Comparison of ENCODE assay signal across 28 cellular contexts in the genomic region with DNA sequence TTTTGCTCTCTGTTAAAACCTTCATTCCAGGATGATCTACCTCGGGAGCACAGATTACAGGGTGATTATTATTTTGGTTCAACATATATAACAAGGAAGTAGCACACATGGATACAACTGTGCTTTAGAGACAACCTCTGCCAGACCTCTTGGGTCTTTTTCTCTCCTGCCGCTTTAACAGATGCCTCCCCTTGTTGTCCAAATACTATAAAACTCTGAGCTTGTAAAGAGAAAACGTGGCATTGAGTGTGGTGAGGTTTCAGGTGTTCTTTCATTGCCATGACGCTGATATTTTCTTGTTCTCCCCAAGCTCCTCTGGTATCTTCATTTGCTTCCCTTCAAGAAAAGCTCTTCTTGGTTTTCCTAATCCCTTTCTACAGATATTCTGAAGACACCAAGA. TPM values are rescaled to one million over a fixed set of nuclear protein-coding genes. Genes with fewer than 3 reads are reported as not detected.
"Had no signal": no experiment of that assay in that cellular context is flagged by ENCODE, and none has a peak within 500 bp of the region (broad histone marks: within the 10 kb centered on the region; RNA-seq: fewer than 3 reads in every experiment).

No MANE protein-coding gene starts in this region.

- H3K36me3 ChIP-seq: heart left ventricle, sigmoid colon, tibial nerve, upper lobe of right lung, vagina had no signal

- H3K4me3 Mint-ChIP-seq: neural crest cell had no signal

- H3K27ac Mint-ChIP-seq: stimulated activated naive B cell treated with anti-CD40 and anti-IgM and Interleukin-4, amounts not matched to agents 10 μg/mL and 1 μg/mL and 100 μg/mL, for 72 hours had no signal

- FAIRE-seq: frontal cortex, keratinocyte had no signal

- DNase-seq: cortex of kidney; dorsolateral prefrontal cortex; effector CD8-positive, alpha-beta T cell; heart left ventricle; hippocampal formation; left ventricle myocardium superior; mesendoderm; naive thymus-derived CD4-positive, alpha-beta T cell; posterior cingulate gyrus; sigmoid colon; stimulated activated CD4-positive, alpha-beta T cell treated with anti-CD3 and anti-CD28 coated beads, Interleukin-2, amount 100 ng/mL, for 24 hours; stimulated activated CD4-positive, alpha-beta T cell treated with anti-CD3 and anti-CD28 coated beads, Interleukin-4, amount 100 ng/mL, for 4 hours; stimulated activated naive B cell treated with anti-CD40 and anti-IgM and Interleukin-4, amounts not matched to agents 10 μg/mL and 1 μg/mL and 100 μg/mL, for 72 hours; stimulated activated naive CD8-positive, alpha-beta T cell treated with anti-CD3 and anti-CD28 coated beads, Interleukin-15, amount 100 ng/mL, for 72 hours; testis; upper lobe of right lung had no signal

- H3K36me3 Mint-ChIP-seq: naive thymus-derived CD4-positive, alpha-beta T cell; stimulated activated naive B cell treated with anti-CD40 and anti-IgM and Interleukin-4, amounts not matched to agents 10 μg/mL and 1 μg/mL and 100 μg/mL, for 72 hours had no signal

- H3K9me3 ChIP-seq: testis, upper lobe of right lung had no signal

- ATAC-seq: esophagus mucosa; heart left ventricle; left ventricle myocardium superior; naive thymus-derived CD4-positive, alpha-beta T cell; stimulated activated naive CD8-positive, alpha-beta T cell treated with anti-CD3 and anti-CD28 coated beads, Interleukin-15, amount 100 ng/mL, for 72 hours; upper lobe of right lung had no signal

- H3K4me1 Mint-ChIP-seq: neural crest cell had no signal

- H3K27ac ChIP-seq: dorsolateral prefrontal cortex, heart left ventricle, sigmoid colon, skin epidermis, testis, tibial nerve, upper lobe of right lung, vagina had no signal

- H3K4me3 ChIP-seq: dorsolateral prefrontal cortex, heart left ventricle, lung, sigmoid colon, skin epidermis, testis, tibial nerve, upper lobe of right lung, vagina had no signal

- H3K4me1 ChIP-seq: testis, tibial nerve had no signal

- H3K27me3 ChIP-seq: dorsolateral prefrontal cortex, heart left ventricle, sigmoid colon, testis, tibial nerve, upper lobe of right lung, vagina had no signal

- H3K9me3 Mint-ChIP-seq: neural crest cell; stimulated activated naive B cell treated with anti-CD40 and anti-IgM and Interleukin-4, amounts not matched to agents 10 μg/mL and 1 μg/mL and 100 μg/mL, for 72 hours; stimulated activated naive CD8-positive, alpha-beta T cell treated with anti-CD3 and anti-CD28 coated beads, Interleukin-15, amount 100 ng/mL, for 72 hours had no signal

RNA-seq across cellular contexts. Expression of gene BCL2L10, which starts 29.0 kb away (rescaled TPM):
- total RNA-seq: glomerular endothelial cell, left ventricle myocardium superior, neural crest cell, osteocyte, subcutaneous adipose tissue, tibial nerve, upper lobe of right lung had no signal
- polyA plus RNA-seq: fibroblast of lung; heart left ventricle; naive thymus-derived CD4-positive, alpha-beta T cell had no signal
